ENCODE assay signal across 13 cellular contexts in the genomic region with DNA sequence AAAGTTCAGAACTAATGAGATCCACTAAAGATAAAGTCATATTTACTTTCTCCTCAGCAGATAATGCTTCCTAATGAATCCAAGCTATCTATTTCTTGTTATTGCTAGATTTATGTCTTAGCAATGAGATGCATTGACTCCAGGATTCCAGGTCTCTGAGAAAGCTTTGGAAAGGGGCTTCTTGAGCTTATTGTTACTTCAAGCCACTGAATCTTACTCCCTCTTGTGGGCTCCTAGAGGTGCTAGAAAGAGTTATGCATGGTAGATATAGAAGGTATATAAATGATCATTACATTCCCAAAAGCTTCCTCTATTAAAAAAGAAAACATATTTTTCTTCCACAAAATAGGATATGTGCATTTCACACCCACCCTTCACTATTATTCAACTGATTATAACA.
DNase-seq lines count a peak whose midpoint lies in the region; ATAC-seq and TF ChIP-seq lines count a peak whose summit lies in the region.
"Had no signal": no experiment of that assay in that cellular context is flagged by ENCODE, and none has a peak within 500 bp of the region (broad histone marks: within the 10 kb centered on the region; RNA-seq: fewer than 3 reads in every experiment).

No MANE protein-coding gene starts in this region.

- H3K27ac ChIP-seq in C4-2B = no peak overlapping the region
- H3K27ac ChIP-seq: epithelial cell of prostate, suprapubic skin had no signal

- no peak overlapping the region for H3K4me3 ChIP-seq in LNCaP clone FGC (ENCODE audit: low read depth, low read length)
- no peak overlapping the region for H3K4me3 ChIP-seq in choroid plexus epithelial cell (ENCODE audit: low read depth, low read length)
- H3K4me3 ChIP-seq: suprapubic skin had no signal

- DNase-seq in LNCaP clone FGC (ENCODE audit: low read depth) (no peak), choroid plexus epithelial cell (ENCODE audit: low read depth) (peak; percentile 72), left kidney (ENCODE audit: low read depth, low spot score) (peak; percentile 61), activated gamma-delta T cell (lab: John Stamatoyannopoulos, UW) (no peak)
- no peak for DNase-seq in stimulated activated CD4-positive, alpha-beta T cell treated with anti-CD3 and anti-CD28 coated beads, Interleukin-15, amount 100 ng/mL, for 24 hours
- DNase-seq: activated CD4-positive, alpha-beta T cell treated with anti-CD3 and anti-CD28 coated beads, Interleukin-2, amount 10 ng/mL, durations not matched to agents 24 days and 14 days; MM.1S; T-cell had no signal

- TF ChIP-seq CTCF in C4-2B (conservative IDR thresholded peaks at IDR 0.05) = peak; percentile 25
- TF ChIP-seq CTCF in LNCaP clone FGC (IDR thresholded peaks at IDR 0.05; ENCODE audit: control insufficient read depth, extremely low read depth, insufficient read depth) = 0 out of 2 replicates have a peak, but pooled peaks have one; percentile 18
- peak; percentile 69 for TF ChIP-seq CTCF in choroid plexus epithelial cell (conservative IDR thresholded peaks at IDR 0.05; ENCODE audit: low read depth, low read length)

- ATAC-seq in GM21576 (IDR thresholded peaks at IDR 0.05; ENCODE audit: unreplicated experiment) (no peak), GM18907 (IDR thresholded peaks at IDR 0.05; ENCODE audit: unreplicated experiment) (no peak)
- ATAC-seq: T-cell had no signal

Comparison
In these comparisons a context has a peak if more than half of its experiments do, and no peak if none do; other contexts are left out.
1. CTCF ChIP-seq: peak in every context shown above with its lines; median percentile 69 in choroid plexus epithelial cell; 25 in C4-2B; 18 in LNCaP clone FGC.
2. DNase-seq: peak in choroid plexus epithelial cell (single experiment) and left kidney (single experiment); none in LNCaP clone FGC (single experiment), stimulated activated CD4-positive, alpha-beta T cell treated with anti-CD3 and anti-CD28 coated beads, Interleukin-15, amount 100 ng/mL, for 24 hours (single experiment) and activated gamma-delta T cell (single experiment).